16 cellular contexts compared by ENCODE assay signal in the genomic region with DNA sequence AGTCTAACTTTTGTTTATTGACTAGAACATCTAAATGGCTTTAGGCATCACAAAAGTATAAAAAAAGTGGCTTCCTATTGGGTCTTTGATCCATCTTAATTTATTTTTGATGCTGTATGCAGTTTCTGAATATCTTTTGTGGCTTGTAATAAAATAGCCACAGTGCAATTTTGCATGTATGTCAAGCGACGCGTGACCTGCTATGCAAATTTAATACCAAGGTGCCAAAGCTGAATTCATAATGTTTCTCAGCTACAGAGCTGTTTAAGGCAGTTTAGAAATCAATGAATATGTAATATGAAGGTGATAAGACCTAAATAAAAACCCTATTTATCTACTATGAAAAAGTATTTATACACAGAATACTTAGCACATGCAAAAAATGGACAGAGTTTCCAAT.
DNase-seq lines count a peak whose midpoint lies in the region; ATAC-seq and TF ChIP-seq lines count a peak whose summit lies in the region.
"Had no signal": no experiment of that assay in that cellular context is flagged by ENCODE, and none has a peak within 500 bp of the region (broad histone marks: within the 10 kb centered on the region; RNA-seq: fewer than 3 reads in every experiment).

No MANE protein-coding gene starts in this region.

- POLR2A ChIA-PET in OCI-LY7 (lab: Charles Lee): interaction anchor here (0.7 to 1.7 kb wide), 3 partner anchors 10 to 413 kb away, joined by 4 read pairs; no protein-coding TSS in a partner anchor

- TF ChIP-seq CTCF in OCI-LY7 (conservative IDR thresholded peaks at IDR 0.05; ENCODE audit: low read length): no peak

- H3K9ac ChIP-seq in Karpas-422 (ENCODE audit: low read length): no peak overlapping the region

- H2AFZ ChIP-seq in Karpas-422 (ENCODE audit: low read length): no peak overlapping the region
- H2AFZ ChIP-seq in OCI-LY7 (ENCODE audit: low read length): no peak overlapping the region

- no peaks in the 10 kb centered on the region for H3K27me3 ChIP-seq in Karpas-422 (ENCODE audit: low read length)
- H3K27me3 ChIP-seq: BE2C had no signal

- H3K36me3 ChIP-seq in Karpas-422 (ENCODE audit: insufficient read depth, low read length) (no peaks in the 10 kb centered on the region), OCI-LY7 (ENCODE audit: insufficient read depth, low read length) (peaks cover 23% of the 10 kb centered on the region)
- H3K36me3 ChIP-seq: BE2C had no signal

- H3K27ac ChIP-seq in Karpas-422 (ENCODE audit: low read length): peak overlapping the region; percentile 85
- peak overlapping the region; percentile 70 for H3K27ac ChIP-seq in OCI-LY7 (ENCODE audit: low read depth, low read length, poor library complexity, severe bottlenecking)
- H3K27ac ChIP-seq: A549, C4-2B had no signal

- intact Hi-C loops in OCI-LY7 (cut with micrococcal nuclease; ENCODE audit: unreplicated experiment): loop anchor here (5.0 kb wide), 1 partner anchor 126 kb away; no protein-coding TSS in a partner anchor

- H4K20me1 ChIP-seq in Karpas-422 (ENCODE audit: insufficient read depth, low read depth, low read length): no peaks in the 10 kb centered on the region
- no peaks in the 10 kb centered on the region for H4K20me1 ChIP-seq in OCI-LY7 (ENCODE audit: insufficient read depth, low read length)

- no peaks in the 10 kb centered on the region for H3K9me2 ChIP-seq in Karpas-422 (replicated peaks; ENCODE audit: insufficient read depth, low read length)
- H3K9me2 ChIP-seq in OCI-LY7 (ENCODE audit: insufficient read depth, low read length): no peaks in the 10 kb centered on the region

- no TSS peak for BruUV-seq in OCI-LY7 (replicated peaks; lab: Mats Ljungman, UMichigan)

- H3K9me3 ChIP-seq in Karpas-422 (ENCODE audit: low read length) (no peaks in the 10 kb centered on the region), OCI-LY7 (ENCODE audit: low read length) (0 out of 2 replicates have a peak, but pooled peaks cover 3% of the 10 kb centered on the region)
- H3K9me3 ChIP-seq: A549, BE2C had no signal

- H3K4me2 ChIP-seq in Karpas-422 (ENCODE audit: low read depth, low read length, poor library complexity, severe bottlenecking) (peak overlapping the region; percentile 45), OCI-LY7 (ENCODE audit: low read length) (peak overlapping the region; percentile 75)
- H3K4me2 ChIP-seq: A549 had no signal

- H3K4me1 ChIP-seq in Karpas-422 (ENCODE audit: low read length) (peaks cover 54% of the 10 kb centered on the region), OCI-LY7 (ENCODE audit: insufficient read depth, low read length, poor library complexity, severe bottlenecking) (peaks cover 43% of the 10 kb centered on the region)
- H3K4me1 ChIP-seq: A549, BE2C had no signal

- peak; percentile 70 for DNase-seq in Karpas-422
- peak; percentile 30 for DNase-seq in OCI-LY7 (ENCODE audit: low spot score)
- DNase-seq in germinal center (ENCODE audit: low spot score): peak; percentile 7
- no peak for DNase-seq in stimulated activated CD4-positive, alpha-beta T cell treated with anti-CD3 and anti-CD28 coated beads, Interleukin-2, amount 100 ng/mL, for 48 hours
- no peak for DNase-seq in NCI-H146 (lab: John Stamatoyannopoulos, UW)
- DNase-seq: BE2C; CD4-positive, alpha-beta memory T cell; DMS79 treated with DMSO at 0.1 percent for 48 hours; GDM1; GOT3; H9; IMR-90; KBM-7 had no signal

- H3K79me2 ChIP-seq in Karpas-422 (ENCODE audit: low read length): peaks cover 83% of the 10 kb centered on the region
- H3K79me2 ChIP-seq in OCI-LY7 (ENCODE audit: insufficient read depth, low read depth, low read length): peaks cover 60% of the 10 kb centered on the region

- ATAC-seq in HG02610 (IDR thresholded peaks at IDR 0.05; ENCODE audit: unreplicated experiment): no peak
- ATAC-seq: A549 had no signal

- CTCF ChIA-PET in OCI-LY7 (lab: Charles Lee; ENCODE audit: unreplicated experiment): no interaction called here

- H3K4me3 ChIP-seq in Karpas-422 (ENCODE audit: low read length) (0 out of 2 replicates have a peak overlapping the region, but pooled peaks have one; percentile 8), OCI-LY7 (ENCODE audit: low read depth, low read length, poor library complexity, severe bottlenecking) (peak overlapping the region; percentile 48)
- H3K4me3 ChIP-seq: A549 had no signal

Comparison
In these comparisons a context has a peak if more than half of its experiments do, and no peak if none do; other contexts are left out.
1. DNase-seq: peak in Karpas-422 (single experiment), OCI-LY7 (single experiment) and germinal center (single experiment); none in stimulated activated CD4-positive, alpha-beta T cell treated with anti-CD3 and anti-CD28 coated beads, Interleukin-2, amount 100 ng/mL, for 48 hours (0 of 2) and NCI-H146 (single experiment).